ENCODE assay signal across 14 cellular contexts in genomic region chr10:127976286-127976685, GRCh38.
DNase-seq lines count a peak whose midpoint lies in the region; ATAC-seq and TF ChIP-seq lines count a peak whose summit lies in the region.
"Had no signal": no experiment of that assay in that cellular context is flagged by ENCODE, and none has a peak within 500 bp of the region (broad histone marks: within the 10 kb centered on the region; RNA-seq: fewer than 3 reads in every experiment).

No MANE protein-coding gene starts in this region.

- DNase-seq in heart right ventricle: no peak
- DNase-seq in right cardiac atrium: no peak
- peak; percentile 61 for DNase-seq in WERI-Rb-1
- DNase-seq in lower lobe of right lung: no peak
- DNase-seq in upper lobe of right lung: no peak
- no peak for DNase-seq in MV-4-11 (lab: John Stamatoyannopoulos, UW)
- DNase-seq: activated CD4-positive, alpha-beta T cell treated with anti-CD3 and anti-CD28 coated beads for 1 hour; activated T-cell treated with anti-CD3 and anti-CD28 coated beads, Interleukin-2, amount 50 U/mL, for 24 hours; DND-41; effector memory CD8-positive, alpha-beta T cell; NCI-H1694 treated with DMSO at 0.1 percent for 48 hours; SW 1271 had no signal

- H3K36me3 ChIP-seq in heart right ventricle (no peaks in the 10 kb centered on the region), WERI-Rb-1 (no peaks in the 10 kb centered on the region), lower lobe of right lung (no peaks in the 10 kb centered on the region), upper lobe of right lung (no peaks in the 10 kb centered on the region)

- H3K9me3 ChIP-seq in heart right ventricle (peaks cover 0 to 18% (median 9%) of the 10 kb centered on the region in 11 donors), right cardiac atrium (ENCODE audit: control insufficient read depth, low read length) (no peaks in the 10 kb centered on the region), WERI-Rb-1 (ENCODE audit: severe bottlenecking) (peaks cover 11% of the 10 kb centered on the region), lower lobe of right lung (no peaks in the 10 kb centered on the region), upper lobe of right lung (no peaks in the 10 kb centered on the region)

- H3K4me1 ChIP-seq in heart right ventricle (peaks cover 10 to 70% (median 42%) of the 10 kb centered on the region in 9 donors), right cardiac atrium (ENCODE audit: control insufficient read depth, insufficient read depth, low read length) (peaks cover 11% of the 10 kb centered on the region), lower lobe of right lung (peaks cover 49% of the 10 kb centered on the region), upper lobe of right lung (peaks cover 46% of the 10 kb centered on the region)

- no peak overlapping the region for H3K4me3 ChIP-seq in heart right ventricle
- H3K4me3 ChIP-seq in right cardiac atrium (ENCODE audit: low read length): no peak overlapping the region
- H3K4me3 ChIP-seq in WERI-Rb-1 (ENCODE audit: low read depth, low read length): no peak overlapping the region
- no peak overlapping the region for H3K4me3 ChIP-seq in lower lobe of right lung
- no peak overlapping the region for H3K4me3 ChIP-seq in upper lobe of right lung

- no peaks in the 10 kb centered on the region for H3K27me3 ChIP-seq in heart right ventricle
- no peaks in the 10 kb centered on the region for H3K27me3 ChIP-seq in right cardiac atrium (ENCODE audit: control insufficient read depth, insufficient read depth)
- H3K27me3 ChIP-seq in WERI-Rb-1 (ENCODE audit: insufficient read depth, low read depth, severe bottlenecking): no peaks in the 10 kb centered on the region
- H3K27me3 ChIP-seq in lower lobe of right lung (ENCODE audit: low read depth): no peaks in the 10 kb centered on the region
- no peaks in the 10 kb centered on the region for H3K27me3 ChIP-seq in upper lobe of right lung

- WGBS in heart right ventricle, 2 donors: 42 to 57% methylated on average over 7 of the region's 7 CpGs
- 40% methylated on average over 7 of the region's 7 CpGs for WGBS in right cardiac atrium

- ATAC-seq in heart right ventricle (no peak), right cardiac atrium (no peak), lower lobe of right lung (no peak), upper lobe of right lung (no peak), HG03460 (IDR thresholded peaks at IDR 0.05; ENCODE audit: unreplicated experiment) (no peak), HG02852 (IDR thresholded peaks at IDR 0.05; ENCODE audit: unreplicated experiment) (no peak)
- ATAC-seq: effector memory CD8-positive, alpha-beta T cell had no signal

- no peak for TF ChIP-seq CTCF in heart right ventricle (IDR thresholded peaks at IDR 0.05)
- TF ChIP-seq CTCF in WERI-Rb-1 (IDR thresholded peaks at IDR 0.05; ENCODE audit: low read depth, low read length): no peak
- TF ChIP-seq CTCF in lower lobe of right lung (IDR thresholded peaks at IDR 0.05): no peak
- TF ChIP-seq CTCF in upper lobe of right lung (IDR thresholded peaks at IDR 0.05): no peak

- intact Hi-C loops in heart right ventricle (cut with DNase I): loop anchor here in 2 of 10 donors (2.0 to 10.0 kb wide), 2 partner anchors 35 to 51 kb away; no protein-coding TSS in a partner anchor
- intact Hi-C loops in right cardiac atrium (cut with DNase I): loop anchor here in 1 of 4 donors (10.0 kb wide), 1 partner anchor 51 kb away; no protein-coding TSS in a partner anchor
- intact Hi-C loops in lower lobe of right lung (cut with DNase I): no loop called here
- intact Hi-C loops in upper lobe of right lung (cut with DNase I): no loop called here

- H3K27ac ChIP-seq in heart right ventricle: peak overlapping the region in 8 of 10 donors; percentile 61 to 90 (median 80)
- H3K27ac ChIP-seq in right cardiac atrium (ENCODE audit: low read length): no peak overlapping the region
- H3K27ac ChIP-seq in WERI-Rb-1: peak overlapping the region; percentile 38; the same call in 1 of the 2 replicates
- peak overlapping the region; percentile 76 for H3K27ac ChIP-seq in lower lobe of right lung
- peak overlapping the region; percentile 72 for H3K27ac ChIP-seq in upper lobe of right lung
